Comparison of ENCODE assay signal across 11 cellular contexts in genomic region chr14:24634158-24634557, GRCh38. TPM values are rescaled to one million over a fixed set of nuclear protein-coding genes. Genes with fewer than 3 reads are reported as not detected.
DNase-seq lines count a peak whose midpoint lies in the region; ATAC-seq lines count a peak whose summit lies in the region.
"Had no signal": no experiment of that assay in that cellular context is flagged by ENCODE, and none has a peak within 500 bp of the region (broad histone marks: within the 10 kb centered on the region; RNA-seq: fewer than 3 reads in every experiment).

GZMB (minus strand) TSS chr14:24634190; CDS start chr14:24634160, 30 bp downstream.

- ATAC-seq in GM18867 (IDR thresholded peaks at IDR 0.05; ENCODE audit: unreplicated experiment) (peak; percentile 53), HG03457 (IDR thresholded peaks at IDR 0.05; ENCODE audit: unreplicated experiment) (no peak), HG03280 (IDR thresholded peaks at IDR 0.05; ENCODE audit: unreplicated experiment) (no peak)
- ATAC-seq in activated CD8-positive, alpha-beta T cell treated with anti-CD3 and anti-CD28 coated beads, Interleukin-2, amount 10 ng/mL, durations not matched to agents 7 days and 5 days: peak; percentile 89
- peak; percentile 98 for ATAC-seq in central memory CD8-positive, alpha-beta T cell (replicated peaks; ENCODE audit: extremely low read depth, poor library complexity, severe bottlenecking)

- H3K9me3 Mint-ChIP-seq in activated CD8-positive, alpha-beta T cell treated with anti-CD3 and anti-CD28 coated beads, Interleukin-2, amount 10 ng/mL, durations not matched to agents 7 days and 5 days (ENCODE audit: insufficient read depth): no peaks in the 10 kb centered on the region
- H3K9me3 Mint-ChIP-seq in central memory CD8-positive, alpha-beta T cell: no peaks in the 10 kb centered on the region

- peaks cover 70% of the 10 kb centered on the region for H3K4me1 Mint-ChIP-seq in activated CD8-positive, alpha-beta T cell treated with anti-CD3 and anti-CD28 coated beads, Interleukin-2, amount 10 ng/mL, durations not matched to agents 7 days and 5 days (ENCODE audit: low read depth)
- H3K4me1 Mint-ChIP-seq in central memory CD8-positive, alpha-beta T cell: peaks cover 54% of the 10 kb centered on the region

- no peaks in the 10 kb centered on the region for H3K27me3 Mint-ChIP-seq in activated CD8-positive, alpha-beta T cell treated with anti-CD3 and anti-CD28 coated beads, Interleukin-2, amount 10 ng/mL, durations not matched to agents 7 days and 5 days (ENCODE audit: low read depth)
- no peaks in the 10 kb centered on the region for H3K27me3 Mint-ChIP-seq in central memory CD8-positive, alpha-beta T cell

- DNase-seq in activated CD8-positive, alpha-beta T cell treated with anti-CD3 and anti-CD28 coated beads, Interleukin-2, amount 10 ng/mL, durations not matched to agents 7 days and 5 days: peak; percentile 94
- peak in 1 of 2 donors; percentile 83 for DNase-seq in central memory CD8-positive, alpha-beta T cell (ENCODE audit: low spot score in 2 of 2)
- DNase-seq in stimulated activated CD8-positive, alpha-beta memory T cell treated with anti-CD3 and anti-CD28 coated beads, Interleukin-12 subunit alpha, Interleukin-12 subunit beta, amount 100 ng/mL, for 24 hours (ENCODE audit: extremely low read depth): peak; percentile 68
- DNase-seq in occipital lobe (lab: John Stamatoyannopoulos, UW) (no peak), T1000 (lab: John Stamatoyannopoulos, UW) (no peak)
- DNase-seq: anterior cingulate cortex, NCI-H1436 had no signal

- CTCF ChIA-PET in activated CD8-positive, alpha-beta T cell treated with anti-CD3 and anti-CD28 coated beads, Interleukin-2, amount 10 ng/mL, durations not matched to agents 7 days and 5 days (lab: Charles Lee): interaction anchor here (0.7 to 7.6 kb wide), 21 partner anchors 9 to 124 kb away, joined by 3 to 82 read pairs (median 5); partner anchors contain the start of gene GZMH

- peaks cover 62% of the 10 kb centered on the region for H3K36me3 Mint-ChIP-seq in activated CD8-positive, alpha-beta T cell treated with anti-CD3 and anti-CD28 coated beads, Interleukin-2, amount 10 ng/mL, durations not matched to agents 7 days and 5 days (ENCODE audit: low read depth)
- H3K36me3 Mint-ChIP-seq in central memory CD8-positive, alpha-beta T cell (ENCODE audit: insufficient read depth): peaks cover 16% of the 10 kb centered on the region

- peak within 1 kb of the TSS; percentile 93 for H3K4me3 Mint-ChIP-seq in activated CD8-positive, alpha-beta T cell treated with anti-CD3 and anti-CD28 coated beads, Interleukin-2, amount 10 ng/mL, durations not matched to agents 7 days and 5 days
- H3K4me3 Mint-ChIP-seq in central memory CD8-positive, alpha-beta T cell: peak within 1 kb of the TSS; percentile 81

- peak within 1 kb of the TSS; percentile 98 for H3K27ac Mint-ChIP-seq in activated CD8-positive, alpha-beta T cell treated with anti-CD3 and anti-CD28 coated beads, Interleukin-2, amount 10 ng/mL, durations not matched to agents 7 days and 5 days
- H3K27ac Mint-ChIP-seq in central memory CD8-positive, alpha-beta T cell (ENCODE audit: low read depth): peak within 1 kb of the TSS; percentile 73

- POLR2A ChIA-PET in activated CD8-positive, alpha-beta T cell treated with anti-CD3 and anti-CD28 coated beads, Interleukin-2, amount 10 ng/mL, durations not matched to agents 7 days and 5 days (lab: Charles Lee): interaction anchor here (0.6 to 3.2 kb wide), 14 partner anchors 9 to 193 kb away, joined by 3 to 31 read pairs (median 4); partner anchors contain the start of gene GZMH

RNA-seq across cellular contexts. Expression of gene GZMB, which starts in this region (rescaled TPM):
- total RNA-seq in activated CD8-positive, alpha-beta T cell treated with anti-CD3 and anti-CD28 coated beads, Interleukin-2, amount 10 ng/mL, durations not matched to agents 7 days and 5 days: 100 to 1,000 TPM; 354 to 368 TPM
- total RNA-seq in occipital lobe: not detected
- total RNA-seq: epithelial cell of proximal tubule had no signal

Comparison
In these comparisons a context has a peak if more than half of its experiments do, and no peak if none do; other contexts are left out.
1. RNA of gene GZMB (total RNA-seq): 354 to 368 TPM in activated CD8-positive, alpha-beta T cell treated with anti-CD3 and anti-CD28 coated beads, Interleukin-2, amount 10 ng/mL, durations not matched to agents 7 days and 5 days; not detected in occipital lobe (single experiment); every median in the first group is over 100 times any median in the second.
2. ATAC-seq: peak in GM18867 (single experiment), activated CD8-positive, alpha-beta T cell treated with anti-CD3 and anti-CD28 coated beads, Interleukin-2, amount 10 ng/mL, durations not matched to agents 7 days and 5 days (single experiment) and central memory CD8-positive, alpha-beta T cell (single experiment); none in HG03457 (single experiment) and HG03280 (single experiment).
3. DNase-seq: peak in activated CD8-positive, alpha-beta T cell treated with anti-CD3 and anti-CD28 coated beads, Interleukin-2, amount 10 ng/mL, durations not matched to agents 7 days and 5 days (single experiment) and stimulated activated CD8-positive, alpha-beta memory T cell treated with anti-CD3 and anti-CD28 coated beads, Interleukin-12 subunit alpha, Interleukin-12 subunit beta, amount 100 ng/mL, for 24 hours (single experiment); none in occipital lobe (single experiment) and T1000 (single experiment).